Comparison of ENCODE assay signal across 1 cellular context in genomic region chr19:58009301-58009665, GRCh38.
TF ChIP-seq lines count a peak whose summit lies in the region.

No MANE protein-coding gene starts in this region.

TF ChIP-seq in HepG2, 621 proteins besides CTCF, POLR2A, EP300 and RAD21:
- TF ChIP-seq FOXP4 (CRISPR knock-in tag; IDR thresholded peaks at IDR 0.05): no peak
- no peak for TF ChIP-seq ATF6 (CRISPR knock-in tag; conservative IDR thresholded peaks at IDR 0.05)
- TF ChIP-seq USF2 (IDR thresholded peaks at IDR 0.05; ENCODE audit: low read depth, low read length): no peak
- TF ChIP-seq USF2 (CRISPR knock-in tag; IDR thresholded peaks at IDR 0.05; ENCODE audit: borderline replicate concordance): no peak
- TF ChIP-seq BCL6 (CRISPR knock-in tag; IDR thresholded peaks at IDR 0.05): no peak
- TF ChIP-seq ZKSCAN5 (CRISPR knock-in tag; IDR thresholded peaks at IDR 0.05): no peak
- no peak for TF ChIP-seq CENPX (CRISPR knock-in tag; IDR thresholded peaks at IDR 0.05)
- TF ChIP-seq GMEB2 (CRISPR knock-in tag; IDR thresholded peaks at IDR 0.05; ENCODE audit: low read depth): no peak
- TF ChIP-seq ELK4 (CRISPR knock-in tag; IDR thresholded peaks at IDR 0.05; ENCODE audit: borderline replicate concordance): no peak
- TF ChIP-seq TIGD3 (CRISPR knock-in tag; IDR thresholded peaks at IDR 0.05; ENCODE audit: borderline replicate concordance): no peak
- no peak for TF ChIP-seq ZNF737 (CRISPR knock-in tag; IDR thresholded peaks at IDR 0.05; ENCODE audit: borderline replicate concordance)
- TF ChIP-seq RNF219 (CRISPR knock-in tag; IDR thresholded peaks at IDR 0.05): no peak
- no peak for TF ChIP-seq MEIS2 (CRISPR knock-in tag; IDR thresholded peaks at IDR 0.05)
- TF ChIP-seq ZNF513 (CRISPR knock-in tag; conservative IDR thresholded peaks at IDR 0.05): no peak
- TF ChIP-seq FOXK2 (IDR thresholded peaks at IDR 0.05): no peak
- no peak for TF ChIP-seq MTF1 (CRISPR knock-in tag; IDR thresholded peaks at IDR 0.05)
- no peak for TF ChIP-seq CCAR2 (optimal IDR thresholded peaks at IDR 0.05; ENCODE audit: low read depth, low read length)
- TF ChIP-seq ZBTB25 (CRISPR knock-in tag; IDR thresholded peaks at IDR 0.05): no peak
- no peak for TF ChIP-seq ZNF598 (CRISPR knock-in tag; IDR thresholded peaks at IDR 0.05; ENCODE audit: borderline replicate concordance)
- no peak for TF ChIP-seq ZBTB7B (CRISPR knock-in tag; IDR thresholded peaks at IDR 0.05)
